ENCODE assay signal across 8 cellular contexts in genomic region chr14:51239813-51240803, GRCh38. TPM values are rescaled to one million over a fixed set of nuclear protein-coding genes. Genes with fewer than 3 reads are reported as not detected.
DNase-seq lines count a peak whose midpoint lies in the region; ATAC-seq and TF ChIP-seq lines count a peak whose summit lies in the region.

A gene with protein sequence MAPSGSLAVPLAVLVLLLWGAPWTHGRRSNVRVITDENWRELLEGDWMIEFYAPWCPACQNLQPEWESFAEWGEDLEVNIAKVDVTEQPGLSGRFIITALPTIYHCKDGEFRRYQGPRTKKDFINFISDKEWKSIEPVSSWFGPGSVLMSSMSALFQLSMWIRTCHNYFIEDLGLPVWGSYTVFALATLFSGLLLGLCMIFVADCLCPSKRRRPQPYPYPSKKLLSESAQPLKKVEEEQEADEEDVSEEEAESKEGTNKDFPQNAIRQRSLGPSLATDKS (plus strand): TSS chr14:51240247. CDS start chr14:51240293, 46 bp downstream.

- TF ChIP-seq CTCF in right atrium auricular region (IDR thresholded peaks at IDR 0.05) (peak in 1 of 2 donors; percentile 30), psoas muscle (IDR thresholded peaks at IDR 0.05) (peak; percentile 6)

- peak within 1 kb of the TSS; percentile 93 to 96 for H3K4me3 ChIP-seq in right atrium auricular region
- peak within 1 kb of the TSS; percentile 91 for H3K4me3 ChIP-seq in psoas muscle
- H3K4me3 ChIP-seq in urinary bladder (ENCODE audit: low read depth, low read length) = peak within 1 kb of the TSS; percentile 82

- H3K27ac ChIP-seq in right atrium auricular region (peak within 1 kb of the TSS; percentile 75 to 85), psoas muscle (peak within 1 kb of the TSS; percentile 91), urinary bladder (ENCODE audit: low read depth) (peak within 1 kb of the TSS; percentile 79)

- H3K9me3 ChIP-seq in right atrium auricular region (no peaks in the 10 kb centered on the region), psoas muscle (no peaks in the 10 kb centered on the region)

- WGBS in psoas muscle, 3 donors = 0 to 1% (median 0%) methylated on average over 60 to 65 of the region's 65 CpGs
- under 1% methylated on average over 65 of the region's 65 CpGs for WGBS in urinary bladder

- peak; percentile 86 for ATAC-seq in GM18502 (IDR thresholded peaks at IDR 0.05; ENCODE audit: poor library complexity, unreplicated experiment)
- peak; percentile 91 for ATAC-seq in HG02943 (IDR thresholded peaks at IDR 0.05; ENCODE audit: low read depth, unreplicated experiment)
- peak; percentile 98 to 100 (median 100) for ATAC-seq in psoas muscle

- H3K27me3 ChIP-seq in right atrium auricular region = no peaks in the 10 kb centered on the region
- no peaks in the 10 kb centered on the region for H3K27me3 ChIP-seq in psoas muscle (ENCODE audit: insufficient read depth in 3 of 3, low read length in 2 of 3)

- H3K36me3 ChIP-seq in right atrium auricular region (no peaks in the 10 kb centered on the region), psoas muscle (ENCODE audit: insufficient read depth in 1 of 2, low read depth in 1 of 2) (peaks cover 0 to 5% of the 10 kb centered on the region in 2 donors), urinary bladder (ENCODE audit: insufficient read depth) (no peaks in the 10 kb centered on the region)

- intact Hi-C loops in psoas muscle (cut with DNase I) = no loop called here

- H3K4me1 ChIP-seq in right atrium auricular region (peaks cover 0 to 22% of the 10 kb centered on the region in 2 donors), psoas muscle (peaks cover 19% of the 10 kb centered on the region), urinary bladder (ENCODE audit: insufficient read depth) (no peaks in the 10 kb centered on the region)

- DNase-seq in NCI-H187 (lab: John Stamatoyannopoulos, UW) (peak; percentile 97 to 98), T-helper 2 cell (peak; percentile 70 to 94 (median 81)), anterior cingulate cortex (lab: John Stamatoyannopoulos, UW) (peak; percentile 67 to 97 (median 93)), right atrium auricular region (ENCODE audit: low spot score) (peak; percentile 95), psoas muscle (peak; percentile 94 to 98)

RNA-seq across cellular contexts. Expression of the gene that starts here (rescaled TPM):
- total RNA-seq in right atrium auricular region = 10 to 100 TPM in 1 of 2 donors, 1 to 10 TPM in 1; 8.9 to 11.7 TPM
- 10 to 100 TPM in 2 of 4 donors, 1 to 10 TPM in 2; 6.6 to 16.1 (median 10.4) TPM for total RNA-seq in psoas muscle
- polyA plus RNA-seq in psoas muscle = 10 to 100 TPM in 2 of 3 donors, 1 to 10 TPM in 1; 6.9 to 16.0 (median 14.6) TPM
- 48.5 TPM for total RNA-seq in urinary bladder
- polyA plus RNA-seq in urinary bladder = 19.2 TPM

Comparison
In these comparisons a context has a peak if more than half of its experiments do, and no peak if none do; other contexts are left out.
1. Peak in every context shown above with its lines: DNase-seq, ATAC-seq, H3K4me3 ChIP-seq and H3K27ac ChIP-seq.